In genomic region chr6:32081168-32081624, GRCh38 we compare ENCODE assay signal across 1 cellular context.
TF ChIP-seq lines count a peak whose summit lies in the region.

No MANE protein-coding gene starts in this region.

TF ChIP-seq in IMR-90, 13 proteins besides CTCF, POLR2A, EP300 and RAD21 (continued from another document):
- TF ChIP-seq ELK1 (IDR thresholded peaks at IDR 0.05; ENCODE audit: borderline replicate concordance, low read depth, low read length) (no peak), CEBPB (IDR thresholded peaks at IDR 0.05; ENCODE audit: low read depth, low read length) (no peak), CHD1 (IDR thresholded peaks at IDR 0.05; ENCODE audit: low read depth, low read length) (no peak), USF2 (IDR thresholded peaks at IDR 0.05; ENCODE audit: low read depth, low read length) (0 out of 2 replicates have a peak, but pooled peaks have one; percentile 1), RCOR1 (IDR thresholded peaks at IDR 0.05; ENCODE audit: insufficient replicate concordance, low read length) (no peak)
